Comparison of ENCODE assay signal across 13 cellular contexts in the genomic region with DNA sequence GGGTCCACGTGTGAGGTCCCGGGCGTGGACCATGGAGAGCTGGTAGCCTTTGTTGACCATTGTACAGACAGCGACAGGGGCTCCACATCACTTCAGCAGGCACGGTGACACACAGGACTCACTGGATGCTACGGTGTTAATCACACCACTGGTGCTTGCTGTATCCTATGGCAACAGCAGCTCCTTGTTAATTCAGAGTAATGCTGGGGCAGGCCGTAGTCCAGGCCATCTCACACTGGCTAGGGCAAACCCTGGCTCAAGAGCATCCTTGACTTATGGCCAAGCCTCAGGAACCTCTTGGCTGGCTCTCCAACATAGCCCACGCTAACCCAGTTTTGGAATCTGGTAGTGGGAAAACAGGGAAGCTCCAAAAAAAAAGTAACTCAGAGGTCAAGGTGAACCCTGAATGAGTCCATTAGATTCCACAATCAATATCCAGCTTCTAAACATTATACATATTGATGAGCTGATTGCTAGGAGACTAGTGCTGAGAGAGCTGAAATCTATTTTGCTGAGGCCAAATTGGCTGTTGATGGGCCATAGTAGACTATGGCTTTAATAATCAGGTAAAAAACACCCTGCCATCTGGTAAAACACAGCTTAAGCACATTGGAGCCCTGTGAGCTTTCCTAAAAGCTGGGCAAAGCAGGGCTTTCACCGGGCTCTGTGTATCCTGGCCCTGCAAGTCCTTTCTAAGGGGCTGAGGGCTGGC.
DNase-seq lines count a peak whose midpoint lies in the region; ATAC-seq and TF ChIP-seq lines count a peak whose summit lies in the region.
"Had no signal": no experiment of that assay in that cellular context is flagged by ENCODE, and none has a peak within 500 bp of the region (broad histone marks: within the 10 kb centered on the region; RNA-seq: fewer than 3 reads in every experiment).

No MANE protein-coding gene starts in this region.

- no peak for TF ChIP-seq CTCF in WERI-Rb-1 (IDR thresholded peaks at IDR 0.05; ENCODE audit: low read depth, low read length)
- no peak for TF ChIP-seq CTCF in lung (IDR thresholded peaks at IDR 0.05; ENCODE audit: control extremely low read depth, extremely low read depth)

- H3K27ac ChIP-seq in right cardiac atrium (ENCODE audit: low read length) (no peak overlapping the region), WERI-Rb-1 (peak overlapping the region; percentile 72), lung (ENCODE audit: low read depth in 1 of 2, low read length in 1 of 2) (no peak overlapping the region)

- H3K27ac Mint-ChIP-seq in stimulated activated naive CD8-positive, alpha-beta T cell treated with anti-CD3 and anti-CD28 coated beads, Interleukin-15, amount 100 ng/mL, for 72 hours, result no peak overlapping the region

- H3K27me3 Mint-ChIP-seq in stimulated activated naive CD8-positive, alpha-beta T cell treated with anti-CD3 and anti-CD28 coated beads, Interleukin-15, amount 100 ng/mL, for 72 hours, result no peaks in the 10 kb centered on the region

- intact Hi-C loops in right cardiac atrium (cut with DNase I) (no loop called here), Right ventricle myocardium inferior (cut with DNase I) (no loop called here)

- no peak overlapping the region for H3K4me3 Mint-ChIP-seq in stimulated activated naive CD8-positive, alpha-beta T cell treated with anti-CD3 and anti-CD28 coated beads, Interleukin-15, amount 100 ng/mL, for 72 hours

- no peak for DNase-seq in right cardiac atrium
- DNase-seq in Right ventricle myocardium inferior (ENCODE audit: missing footprints), result no peak
- peak; percentile 75 for DNase-seq in WERI-Rb-1
- no peak for DNase-seq in lung (ENCODE audit: low spot score)
- no peak for DNase-seq in stimulated activated naive CD8-positive, alpha-beta T cell treated with anti-CD3 and anti-CD28 coated beads, Interleukin-15, amount 100 ng/mL, for 72 hours
- DNase-seq in GM03348 (ENCODE audit: low spot score), result no peak
- DNase-seq in middle frontal gyrus (ENCODE audit: extremely low spot score, low spot score), result no peak
- DNase-seq: cortex of kidney; esophagus squamous epithelium; NCI-H526; SIG-M5; stimulated activated naive CD8-positive, alpha-beta T cell treated with anti-CD3 and anti-CD28 coated beads, Interleukin-15, Interleukin-2, amounts not matched to agents 100 U/mL and 50 U/mL, for 24 hours had no signal

- H3K9me3 ChIP-seq in right cardiac atrium (ENCODE audit: control insufficient read depth, low read length) (no peaks in the 10 kb centered on the region), WERI-Rb-1 (ENCODE audit: severe bottlenecking) (no peaks in the 10 kb centered on the region), lung (ENCODE audit: control insufficient read depth in 2 of 2, insufficient read depth in 1 of 2, low read length in 1 of 2) (no peaks in the 10 kb centered on the region)
- H3K9me3 ChIP-seq: esophagus squamous epithelium had no signal

- H3K36me3 ChIP-seq in WERI-Rb-1 (no peaks in the 10 kb centered on the region), lung (ENCODE audit: control insufficient read depth in 2 of 2, insufficient read depth in 2 of 2, low read length in 2 of 2) (no peaks in the 10 kb centered on the region)
- H3K36me3 ChIP-seq: esophagus squamous epithelium had no signal

- ATAC-seq in right cardiac atrium (peak; percentile 40 to 54), Right ventricle myocardium inferior (no peak), lung (ENCODE audit: insufficient read depth, low FRiP score) (peak; percentile 3), HG03039 (IDR thresholded peaks at IDR 0.05; ENCODE audit: unreplicated experiment) (no peak)
- ATAC-seq in stimulated activated naive CD8-positive, alpha-beta T cell treated with anti-CD3 and anti-CD28 coated beads, Interleukin-15, amount 100 ng/mL, for 72 hours, result no peak

- 68% methylated on average over 9 of the region's 9 CpGs for WGBS in right cardiac atrium
- 77 to 88% methylated on average over 9 of the region's 9 CpGs for WGBS in lung, 2 donors

- H3K27me3 ChIP-seq in right cardiac atrium (ENCODE audit: control insufficient read depth, insufficient read depth) (no peaks in the 10 kb centered on the region), WERI-Rb-1 (ENCODE audit: insufficient read depth, low read depth, severe bottlenecking) (no peaks in the 10 kb centered on the region), lung (ENCODE audit: control insufficient read depth, insufficient read depth) (no peaks in the 10 kb centered on the region)
- H3K27me3 ChIP-seq: esophagus squamous epithelium had no signal

- peaks cover 12% of the 10 kb centered on the region for H3K4me1 Mint-ChIP-seq in stimulated activated naive CD8-positive, alpha-beta T cell treated with anti-CD3 and anti-CD28 coated beads, Interleukin-15, amount 100 ng/mL, for 72 hours

- H3K4me1 ChIP-seq in right cardiac atrium (ENCODE audit: control insufficient read depth, insufficient read depth, low read length), result peaks cover 8% of the 10 kb centered on the region
- H3K4me1 ChIP-seq in lung (ENCODE audit: control insufficient read depth in 2 of 2, insufficient read depth in 2 of 2, low read length in 2 of 2), result peaks cover 6 to 13% of the 10 kb centered on the region in 2 donors

- no peaks in the 10 kb centered on the region for H3K9me3 Mint-ChIP-seq in stimulated activated naive CD8-positive, alpha-beta T cell treated with anti-CD3 and anti-CD28 coated beads, Interleukin-15, amount 100 ng/mL, for 72 hours

- H3K4me3 ChIP-seq in right cardiac atrium (ENCODE audit: low read length), result no peak overlapping the region
- peak overlapping the region; percentile 1 for H3K4me3 ChIP-seq in WERI-Rb-1 (ENCODE audit: low read depth, low read length)
- no peak overlapping the region for H3K4me3 ChIP-seq in lung

Comparison
In these comparisons a context has a peak if more than half of its experiments do, and no peak if none do; other contexts are left out.
1. ATAC-seq: peak in right cardiac atrium (2 of 2) and lung (single experiment); none in Right ventricle myocardium inferior (single experiment), stimulated activated naive CD8-positive, alpha-beta T cell treated with anti-CD3 and anti-CD28 coated beads, Interleukin-15, amount 100 ng/mL, for 72 hours (single experiment) and HG03039 (single experiment).